In the genomic region with DNA sequence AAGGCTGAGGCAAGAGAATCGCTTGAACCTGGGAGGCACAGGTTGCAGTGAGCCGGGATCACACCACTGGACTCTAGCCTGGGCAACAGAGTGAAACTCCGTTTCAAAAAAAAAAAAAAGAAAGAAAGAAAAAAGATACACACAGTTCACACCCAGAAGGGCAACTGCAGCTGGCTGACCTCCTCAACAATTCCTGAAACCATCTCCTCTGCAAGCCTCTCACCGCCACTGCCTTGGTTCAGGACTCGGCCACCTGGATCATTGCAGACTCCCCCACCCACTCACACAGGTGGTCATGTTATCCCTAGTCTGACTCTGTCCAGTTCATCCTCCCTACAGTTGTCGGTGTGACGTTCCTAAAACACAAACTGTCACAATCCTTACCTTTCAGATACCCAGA, we compare ENCODE assay signal across 29 cellular contexts. TPM values are rescaled to one million over a fixed set of nuclear protein-coding genes. Genes with fewer than 3 reads are reported as not detected.
DNase-seq lines count a peak whose midpoint lies in the region; ATAC-seq and TF ChIP-seq lines count a peak whose summit lies in the region.
"Had no signal": no experiment of that assay in that cellular context is flagged by ENCODE, and none has a peak within 500 bp of the region (broad histone marks: within the 10 kb centered on the region; RNA-seq: fewer than 3 reads in every experiment).

No MANE protein-coding gene starts in this region.

- H2AFZ ChIP-seq in neuronal stem cell (ENCODE audit: low read length): no peak overlapping the region

- peak overlapping the region; percentile 49 for H3K4me3 Mint-ChIP-seq in CD4-positive, alpha-beta T cell
- peak overlapping the region; percentile 14; the same call in 1 of the 2 replicates for H3K4me3 Mint-ChIP-seq in WTC11
- H3K4me3 Mint-ChIP-seq: activated CD4-positive, alpha-beta T cell treated with anti-CD3 and anti-CD28 coated beads for 36 hours; T-helper 1 cell treated with Interleukin-12 subunit alpha and Interleukin-12 subunit beta and Interleukin-4 antibody, amounts not matched to agents 30 μg/mL and 1 μg/mL, for 36 hours had no signal

- no peak overlapping the region for H2BK5ac ChIP-seq in neuronal stem cell (ENCODE audit: low read length)

- H3K9me3 Mint-ChIP-seq in CD4-positive, alpha-beta T cell: no peaks in the 10 kb centered on the region
- no peaks in the 10 kb centered on the region for H3K9me3 Mint-ChIP-seq in WTC11
- H3K9me3 Mint-ChIP-seq: H9; T-helper 1 cell treated with Interleukin-12 subunit alpha and Interleukin-12 subunit beta and Interleukin-4 antibody, amounts not matched to agents 30 μg/mL and 1 μg/mL, for 36 hours had no signal

- TF ChIP-seq EP300 in esophagus muscularis mucosa (IDR thresholded peaks at IDR 0.05): no peak

- no peak overlapping the region for H2BK12ac ChIP-seq in neuronal stem cell (ENCODE audit: low read length)

- H3K36me3 ChIP-seq in esophagus muscularis mucosa (no peaks in the 10 kb centered on the region), neuronal stem cell (replicated peaks in 1 of 2; ENCODE audit: control insufficient read depth in 2 of 2, insufficient read depth in 2 of 2, low read length in 2 of 2) (no peaks in the 10 kb centered on the region)
- H3K36me3 ChIP-seq: adrenal gland, stomach, transverse colon had no signal

- peak overlapping the region; percentile 47 for H3K14ac ChIP-seq in neuronal stem cell (ENCODE audit: low read length)

- H3K4ac ChIP-seq in neuronal stem cell (ENCODE audit: low read length): no peak overlapping the region

- H2BK15ac ChIP-seq in neuronal stem cell (ENCODE audit: low read length): no peak overlapping the region

- peaks cover 6 to 57% (median 46%) of the 10 kb centered on the region in 4 donors for H3K4me1 ChIP-seq in esophagus muscularis mucosa
- peaks cover 3 to 8% of the 10 kb centered on the region in 2 donors for H3K4me1 ChIP-seq in neuronal stem cell (ENCODE audit: control insufficient read depth in 2 of 2, insufficient read depth in 1 of 2, low read depth in 1 of 2, low read length in 2 of 2)

- TF ChIP-seq POLR2A in esophagus muscularis mucosa (IDR thresholded peaks at IDR 0.05; ENCODE audit: low read depth): no peak

- no peak overlapping the region for H3K27ac Mint-ChIP-seq in CD4-positive, alpha-beta T cell
- no peak overlapping the region for H3K27ac Mint-ChIP-seq in WTC11
- H3K27ac Mint-ChIP-seq: activated CD4-positive, alpha-beta T cell treated with anti-CD3 and anti-CD28 coated beads for 36 hours; H9; T-helper 1 cell treated with Interleukin-12 subunit alpha and Interleukin-12 subunit beta and Interleukin-4 antibody, amounts not matched to agents 30 μg/mL and 1 μg/mL, for 36 hours had no signal

- no peak overlapping the region for H4K8ac ChIP-seq in neuronal stem cell (ENCODE audit: low read depth, low read length)

- H4K91ac ChIP-seq in neuronal stem cell (ENCODE audit: low read depth, low read length, poor library complexity): no peak overlapping the region

- intact Hi-C loops in CD4-positive, alpha-beta T cell (cut with DNase I, micrococcal nuclease): loop anchor here (5.0 to 10.0 kb wide), 2 partner anchors 39 to 327 kb away; no protein-coding TSS in a partner anchor
- intact Hi-C loops in esophagus muscularis mucosa (cut with DNase I): no loop called here

- no peak for TF ChIP-seq CTCF in CD4-positive, alpha-beta T cell (IDR thresholded peaks at IDR 0.05)
- TF ChIP-seq CTCF in WTC11 (IDR thresholded peaks at IDR 0.05): no peak
- TF ChIP-seq CTCF in esophagus muscularis mucosa (IDR thresholded peaks at IDR 0.05): no peak

- H3K23ac ChIP-seq in neuronal stem cell (ENCODE audit: low read depth, low read length, poor library complexity): peak overlapping the region; percentile 50

- no peak overlapping the region for H3K4me3 ChIP-seq in esophagus muscularis mucosa
- H3K4me3 ChIP-seq in neuronal stem cell (ENCODE audit: low read length in 2 of 2): no peak overlapping the region

- WGBS in esophagus muscularis mucosa: 82% methylated on average over 7 of the region's 7 CpGs
- no CpG with 5 or more reads among the region's 7 CpGs for WGBS in neuronal stem cell (ENCODE audit: extremely low coverage in 2 of 2, insufficient read length in 2 of 2, insufficient replicate concordance in 1 of 2), 2 donors

- H3K79me1 ChIP-seq in neuronal stem cell (ENCODE audit: low read depth, low read length): no peaks in the 10 kb centered on the region

- no peak overlapping the region for H3K27ac ChIP-seq in CD4-positive, alpha-beta T cell (ENCODE audit: low read depth, low read length)
- H3K27ac ChIP-seq in esophagus muscularis mucosa (replicated peaks in 1 of 4) (peak overlapping the region; percentile 91 to 97 (median 94)), neuronal stem cell (replicated peaks; ENCODE audit: low read length) (no peak overlapping the region)

- no peak overlapping the region for H2BK120ac ChIP-seq in neuronal stem cell (ENCODE audit: low read depth, low read length)

- no peaks in the 10 kb centered on the region for H3K36me3 Mint-ChIP-seq in CD4-positive, alpha-beta T cell (ENCODE audit: low read depth)
- H3K36me3 Mint-ChIP-seq in WTC11: no peaks in the 10 kb centered on the region; the same call in 1 of the 2 replicates

- CTCF ChIA-PET in CD4-positive, alpha-beta T cell (lab: Charles Lee): interaction anchor here (1.5 kb wide), 1 partner anchor 19 kb away, joined by 4 read pairs; no protein-coding TSS in a partner anchor
- CTCF ChIA-PET in WTC11 (lab: Charles Lee): interaction anchor here (1.2 to 4.4 kb wide), 2 partner anchors 19 to 308 kb away, joined by 3 to 53 read pairs; no protein-coding TSS in a partner anchor

- no peak overlapping the region for H3K4me2 ChIP-seq in neuronal stem cell (ENCODE audit: insufficient read depth, low read length, poor library complexity, severe bottlenecking)

- POLR2A ChIA-PET in CD4-positive, alpha-beta T cell (lab: Charles Lee): no interaction called here
- POLR2A ChIA-PET in WTC11 (lab: Charles Lee): no interaction called here

- H3K18ac ChIP-seq in neuronal stem cell (ENCODE audit: low read length): no peak overlapping the region

- H3K9ac ChIP-seq in neuronal stem cell (ENCODE audit: low read depth, low read length, poor library complexity): no peak overlapping the region
- H3K9ac ChIP-seq: SK-N-SH had no signal

- H3K27me3 ChIP-seq in CD4-positive, alpha-beta T cell (ENCODE audit: control insufficient read depth, insufficient read depth, low read length): peaks cover 76% of the 10 kb centered on the region
- H3K27me3 ChIP-seq in esophagus muscularis mucosa (peaks cover 0 to 12% (median 0%) of the 10 kb centered on the region in 4 donors), neuronal stem cell (ENCODE audit: control insufficient read depth in 3 of 3, insufficient read depth in 3 of 3, low read depth in 1 of 3, low read length in 3 of 3) (peaks cover 9 to 90% (median 41%) of the 10 kb centered on the region in 3 experiments)

- H2AK5ac ChIP-seq in neuronal stem cell (ENCODE audit: low read depth, low read length): peak overlapping the region; percentile 39

- peaks cover 73% of the 10 kb centered on the region for H3K27me3 Mint-ChIP-seq in CD4-positive, alpha-beta T cell
- H3K27me3 Mint-ChIP-seq in WTC11 (ENCODE audit: low read depth): peaks cover 54% of the 10 kb centered on the region

- H3K9me3 ChIP-seq in CD4-positive, alpha-beta T cell (ENCODE audit: control insufficient read depth, low read length): no peaks in the 10 kb centered on the region
- no peaks in the 10 kb centered on the region for H3K9me3 ChIP-seq in esophagus muscularis mucosa
- H3K9me3 ChIP-seq in neuronal stem cell (replicated peaks in 1 of 2; ENCODE audit: control insufficient read depth in 2 of 2, insufficient read depth in 1 of 2, low read depth in 1 of 2, low read length in 2 of 2): no peaks in the 10 kb centered on the region
- H3K9me3 ChIP-seq: adrenal gland, SK-N-SH, stomach, transverse colon had no signal

- H3K4me1 Mint-ChIP-seq in CD4-positive, alpha-beta T cell (ENCODE audit: low read depth): peaks cover 13% of the 10 kb centered on the region
- H3K4me1 Mint-ChIP-seq in WTC11: peaks cover 20% of the 10 kb centered on the region

- ATAC-seq in CD4-positive, alpha-beta T cell (ENCODE audit: poor library complexity): no peak
- ATAC-seq in WTC11 (no peak), HG03571 (IDR thresholded peaks at IDR 0.05; ENCODE audit: unreplicated experiment) (no peak), HG03469 (IDR thresholded peaks at IDR 0.05; ENCODE audit: unreplicated experiment) (no peak)
- ATAC-seq: activated CD4-positive, alpha-beta T cell treated with anti-CD3 and anti-CD28 coated beads for 36 hours had no signal

- no peak for DNase-seq in CD4-positive, alpha-beta T cell
- DNase-seq in WTC11 (ENCODE audit: low spot score): no peak
- DNase-seq in esophagus muscularis mucosa (ENCODE audit: extremely low spot score): no peak
- DNase-seq in neuronal stem cell (ENCODE audit: low spot score): no peak
- no peak for DNase-seq in stimulated activated CD4-positive, alpha-beta T cell treated with anti-CD3 and anti-CD28 coated beads, Interleukin-12 subunit alpha, Interleukin-12 subunit beta, amount 100 ng/mL, for 4 hours
- DNase-seq in activated T-cell treated with anti-CD3 and anti-CD28 coated beads for 4 hours: no peak
- DNase-seq: activated CD4-positive, alpha-beta T cell treated with anti-CD3 and anti-CD28 coated beads for 36 hours; activated CD8-positive, alpha-beta memory T cell treated with anti-CD3 and anti-CD28 coated beads for 24 hours; activated gamma-delta T cell; activated T-cell treated with anti-CD3 and anti-CD28 coated beads, Interleukin-2, amount 50 U/mL, for 1 hour; adrenal gland; COR-L47; DMS53; effector memory CD4-positive, alpha-beta T cell; erythroblast; H9; head of caudate nucleus; mammary epithelial cell; NCI-H1436; NCI-H2107; NCI-H446 treated with DMSO at 0.1 percent for 48 hours; SK-N-SH; stimulated activated CD4-positive, alpha-beta T cell treated with anti-CD3 and anti-CD28 coated beads, Interleukin-1b, Interleukin-23, amount 100 ng/mL, for 48 hours; stomach; transverse colon had no signal

TF ChIP-seq in WTC11, 78 proteins besides CTCF, POLR2A, EP300 and RAD21 (continues in another document):
- TF ChIP-seq ZNF121 (CRISPR knock-in tag; IDR thresholded peaks at IDR 0.05): no peak
- TF ChIP-seq ATF1 (CRISPR knock-in tag; IDR thresholded peaks at IDR 0.05): no peak

RNA-seq across cellular contexts. Expression of gene CYS1, which starts 2.2 kb away (rescaled TPM):
- total RNA-seq in CD4-positive, alpha-beta T cell: not detected
- total RNA-seq in WTC11 (2021) (0.85 to 1.2 TPM (median 1.1 TPM) in 3 replicates), esophagus muscularis mucosa (10 to 100 TPM; 16.9 to 56.4 (median 35.4) TPM)
- polyA plus RNA-seq in neuronal stem cell (2013, experiment 1 of 2): 0.26 TPM
- polyA plus RNA-seq in neuronal stem cell (2013, experiment 2 of 2): 0.24 TPM
- total RNA-seq: A673; activated CD4-positive, alpha-beta T cell treated with anti-CD3 and anti-CD28 coated beads for 36 hours had no signal

RNA-seq across cellular contexts. Expression of gene KLF11, which starts 34.7 kb away (rescaled TPM):
- total RNA-seq in CD4-positive, alpha-beta T cell: 10 to 100 TPM; 26.7 to 29.6 TPM
- total RNA-seq in WTC11 (2021) (8.8 to 14.4 TPM (median 13.7 TPM) in 3 replicates), esophagus muscularis mucosa (10 to 100 TPM; 15.8 to 51.6 (median 33.9) TPM)
- 3.0 TPM for polyA plus RNA-seq in neuronal stem cell (2013, experiment 1 of 2)
- polyA plus RNA-seq in neuronal stem cell (2013, experiment 2 of 2): 2.9 TPM

RNA-seq across cellular contexts. Expression of gene RRM2, which starts 44.5 kb away (rescaled TPM):
- 1 to 10 TPM; 1.4 to 1.6 TPM for total RNA-seq in CD4-positive, alpha-beta T cell
- total RNA-seq in WTC11 (2021) (119 to 129 TPM (median 126 TPM) in 3 replicates), esophagus muscularis mucosa (1 to 10 TPM in 2 of 4 donors, not detected in 2; 1.7 to 4.6 TPM)
- polyA plus RNA-seq in neuronal stem cell (2013, experiment 1 of 2): 66.4 TPM
- polyA plus RNA-seq in neuronal stem cell (2013, experiment 2 of 2): 69.3 TPM

Comparison
In these comparisons a context has a peak if more than half of its experiments do, and no peak if none do; other contexts are left out.
1. H3K27ac ChIP-seq: peak in esophagus muscularis mucosa (4 of 4); none in CD4-positive, alpha-beta T cell (single experiment) and neuronal stem cell (single experiment).
2. RNA of gene RRM2, which starts 44.5 kb away (total RNA-seq): 119 to 129 TPM in WTC11; 1.7 to 4.6 TPM in esophagus muscularis mucosa and 1.4 to 1.6 TPM in CD4-positive, alpha-beta T cell; every median in the first group is over 10 times any median in the second.